Comparison of ENCODE assay signal across 13 cellular contexts in genomic region chr4:2295535-2296442, GRCh38. TPM values are rescaled to one million over a fixed set of nuclear protein-coding genes. Genes with fewer than 3 reads are reported as not detected.
DNase-seq lines count a peak whose midpoint lies in the region; ATAC-seq and TF ChIP-seq lines count a peak whose summit lies in the region.
"Had no signal": no experiment of that assay in that cellular context is flagged by ENCODE, and none has a peak within 500 bp of the region (broad histone marks: within the 10 kb centered on the region; RNA-seq: fewer than 3 reads in every experiment).

No MANE protein-coding gene starts in this region.

- no peaks in the 10 kb centered on the region for H3K27me3 ChIP-seq in CD4-positive, CD25-positive, alpha-beta regulatory T cell (ENCODE audit: control insufficient read depth, insufficient read depth, low read length)

- no peak overlapping the region for H3K4me3 ChIP-seq in CD4-positive, CD25-positive, alpha-beta regulatory T cell (ENCODE audit: low read depth, low read length)
- H3K4me3 ChIP-seq: HAP-1 had no signal

- H3K4me1 Mint-ChIP-seq in CD4-positive, CD25-positive, alpha-beta regulatory T cell: peaks cover 10 to 47% (median 21%) of the 10 kb centered on the region in 4 donors
- H3K4me1 Mint-ChIP-seq in activated B cell treated with CpG ODN at 0.5 μM for 24 hours: peaks cover 23% of the 10 kb centered on the region
- peaks cover 10 to 29% of the 10 kb centered on the region in 2 donors for H3K4me1 Mint-ChIP-seq in natural killer cell

- H3K9me3 Mint-ChIP-seq in CD4-positive, CD25-positive, alpha-beta regulatory T cell: peaks cover 0 to 2% (median 0%) of the 10 kb centered on the region in 7 donors
- H3K9me3 Mint-ChIP-seq in activated B cell treated with CpG ODN at 0.5 μM for 24 hours (no peaks in the 10 kb centered on the region), natural killer cell (no peaks in the 10 kb centered on the region)

- H3K27ac ChIP-seq in CD4-positive, CD25-positive, alpha-beta regulatory T cell (ENCODE audit: insufficient read depth, low read length, poor library complexity, severe bottlenecking): no peak overlapping the region
- H3K27ac ChIP-seq: HL-60 had no signal

- peaks cover 17% of the 10 kb centered on the region for H3K4me1 ChIP-seq in CD4-positive, CD25-positive, alpha-beta regulatory T cell (ENCODE audit: control insufficient read depth, insufficient read depth, low read length, poor library complexity, severe bottlenecking)
- H3K4me1 ChIP-seq: HAP-1 had no signal

- POLR2A ChIA-PET in activated B cell treated with CpG ODN at 0.5 μM for 24 hours (lab: Charles Lee): no interaction called here

- peak overlapping the region; percentile 32 to 93 (median 88) for H3K27ac Mint-ChIP-seq in CD4-positive, CD25-positive, alpha-beta regulatory T cell
- H3K27ac Mint-ChIP-seq in activated B cell treated with CpG ODN at 0.5 μM for 24 hours (no peak overlapping the region), natural killer cell (peak overlapping the region; percentile 59 to 82)
- H3K27ac Mint-ChIP-seq: activated CD4-positive, alpha-beta T cell treated with anti-CD3 and anti-CD28 coated beads for 36 hours had no signal

- peaks cover 4% of the 10 kb centered on the region for H3K36me3 ChIP-seq in CD4-positive, CD25-positive, alpha-beta regulatory T cell (ENCODE audit: control insufficient read depth, insufficient read depth, low read length)
- H3K36me3 ChIP-seq: HAP-1 had no signal

- H3K36me3 Mint-ChIP-seq in CD4-positive, CD25-positive, alpha-beta regulatory T cell: peaks cover 8% of the 10 kb centered on the region
- H3K36me3 Mint-ChIP-seq in activated B cell treated with CpG ODN at 0.5 μM for 24 hours (ENCODE audit: low read depth): no peaks in the 10 kb centered on the region
- H3K36me3 Mint-ChIP-seq in natural killer cell: peaks cover 5% of the 10 kb centered on the region

- no peaks in the 10 kb centered on the region for H3K9me3 ChIP-seq in CD4-positive, CD25-positive, alpha-beta regulatory T cell (ENCODE audit: control insufficient read depth in 2 of 2, low read length in 2 of 2)
- H3K9me3 ChIP-seq: HAP-1 had no signal

- peaks cover 3% of the 10 kb centered on the region for H3K27me3 Mint-ChIP-seq in CD4-positive, CD25-positive, alpha-beta regulatory T cell
- H3K27me3 Mint-ChIP-seq in activated B cell treated with CpG ODN at 0.5 μM for 24 hours: no peaks in the 10 kb centered on the region
- no peaks in the 10 kb centered on the region for H3K27me3 Mint-ChIP-seq in natural killer cell (ENCODE audit: low read depth in 2 of 2)
- H3K27me3 Mint-ChIP-seq: activated CD4-positive, alpha-beta T cell treated with anti-CD3 and anti-CD28 coated beads for 36 hours had no signal

- intact Hi-C loops in activated B cell treated with CpG ODN at 0.5 μM for 24 hours (cut with micrococcal nuclease): loop anchor here (5.0 kb wide), 1 partner anchor 33 kb away; the partner anchor contains the start of gene MXD4
- intact Hi-C loops in natural killer cell (cut with micrococcal nuclease): no loop called here

- CTCF ChIA-PET in activated B cell treated with CpG ODN at 0.5 μM for 24 hours (lab: Charles Lee): no interaction called here

- no peak overlapping the region for H3K4me3 Mint-ChIP-seq in CD4-positive, CD25-positive, alpha-beta regulatory T cell
- H3K4me3 Mint-ChIP-seq in activated B cell treated with CpG ODN at 0.5 μM for 24 hours (no peak overlapping the region), natural killer cell (no peak overlapping the region)
- H3K4me3 Mint-ChIP-seq: activated CD4-positive, alpha-beta T cell treated with anti-CD3 and anti-CD28 coated beads for 36 hours had no signal

- ATAC-seq in CD4-positive, CD25-positive, alpha-beta regulatory T cell (ENCODE audit: low read depth in 2 of 2): no peak
- ATAC-seq in activated B cell treated with CpG ODN at 0.5 μM for 24 hours (ENCODE audit: low read depth) (no peak), natural killer cell (no peak), GM18873 (IDR thresholded peaks at IDR 0.05; ENCODE audit: low FRiP score, unreplicated experiment) (no peak), HG02852 (IDR thresholded peaks at IDR 0.05; ENCODE audit: unreplicated experiment) (no peak)

- TF ChIP-seq CTCF in activated B cell treated with CpG ODN at 0.5 μM for 24 hours (IDR thresholded peaks at IDR 0.05) (no peak), natural killer cell (IDR thresholded peaks at IDR 0.05) (no peak)

- no peak for DNase-seq in CD4-positive, CD25-positive, alpha-beta regulatory T cell
- DNase-seq in D341Med (ENCODE audit: low spot score) (peak; percentile 46), activated B cell treated with CpG ODN at 0.5 μM for 24 hours (peak; percentile 11), natural killer cell (no peak)
- no peak for DNase-seq in stimulated activated CD4-positive, alpha-beta T cell treated with anti-CD3 and anti-CD28 coated beads, Interleukin-15, amount 100 ng/mL, for 24 hours
- DNase-seq: caudate nucleus, GDM1, NCI-H2171 had no signal

RNA-seq across cellular contexts. Expression of gene MXD4, which starts 33.9 kb away (rescaled TPM):
- 121 TPM for total RNA-seq in CD4-positive, CD25-positive, alpha-beta regulatory T cell
- 10 to 100 TPM; 34.3 to 60.4 (median 47.2) TPM for polyA plus RNA-seq in CD4-positive, CD25-positive, alpha-beta regulatory T cell
- total RNA-seq in activated B cell treated with CpG ODN at 0.5 μM for 24 hours: 28.7 and 36.7 TPM in 2 replicates
- 100 to 1,000 TPM; 141 to 172 (median 166) TPM for total RNA-seq in natural killer cell

RNA-seq across cellular contexts. Expression of gene HAUS3, which starts 53.9 kb away (rescaled TPM):
- 140 TPM for total RNA-seq in CD4-positive, CD25-positive, alpha-beta regulatory T cell
- 10 to 100 TPM; 27.5 to 29.8 (median 28.4) TPM for polyA plus RNA-seq in CD4-positive, CD25-positive, alpha-beta regulatory T cell
- total RNA-seq in activated B cell treated with CpG ODN at 0.5 μM for 24 hours (17.9 and 19.0 TPM in 2 replicates), natural killer cell (10 to 100 TPM; 38.0 to 50.3 (median 49.4) TPM)

RNA-seq across cellular contexts. Expression of gene POLN, which starts 53.9 kb away (rescaled TPM):
- total RNA-seq in CD4-positive, CD25-positive, alpha-beta regulatory T cell: 4.9 TPM
- polyA plus RNA-seq in CD4-positive, CD25-positive, alpha-beta regulatory T cell: 1 to 10 TPM in 1 of 4 donors, under 1 TPM in 3; 0.46 to 1.7 (median 0.92) TPM
- total RNA-seq in activated B cell treated with CpG ODN at 0.5 μM for 24 hours (1.4 and 1.7 TPM in 2 replicates), natural killer cell (1 to 10 TPM; 2.6 to 6.9 (median 3.3) TPM)

Comparison
In these comparisons a context has a peak if more than half of its experiments do, and no peak if none do; other contexts are left out.
1. DNase-seq: peak in D341Med (single experiment) and activated B cell treated with CpG ODN at 0.5 μM for 24 hours (single experiment); none in CD4-positive, CD25-positive, alpha-beta regulatory T cell (0 of 3), natural killer cell (single experiment) and stimulated activated CD4-positive, alpha-beta T cell treated with anti-CD3 and anti-CD28 coated beads, Interleukin-15, amount 100 ng/mL, for 24 hours (single experiment).